12 cellular contexts compared by ENCODE assay signal in genomic region chr7:18499407-18500197, GRCh38. TPM values are rescaled to one million over a fixed set of nuclear protein-coding genes. Genes with fewer than 3 reads are reported as not detected.
DNase-seq lines count a peak whose midpoint lies in the region; ATAC-seq and TF ChIP-seq lines count a peak whose summit lies in the region.
"Had no signal": no experiment of that assay in that cellular context is flagged by ENCODE, and none has a peak within 500 bp of the region (broad histone marks: within the 10 kb centered on the region; RNA-seq: fewer than 3 reads in every experiment).

No MANE protein-coding gene starts in this region.

- no peak for TF ChIP-seq CTCF in epithelial cell of esophagus (IDR thresholded peaks at IDR 0.05; ENCODE audit: insufficient read depth, low read depth, low read length, missing control alignments)
- no peak for TF ChIP-seq CTCF in foreskin keratinocyte (conservative IDR thresholded peaks at IDR 0.05)

- H3K4me3 ChIP-seq in epithelial cell of esophagus (ENCODE audit: low read length) = no peak overlapping the region
- H3K4me3 ChIP-seq: SK-N-MC had no signal

- peaks cover 11% of the 10 kb centered on the region for H3K4me1 ChIP-seq in foreskin keratinocyte

- DNase-seq in NCI-H1417 (lab: John Stamatoyannopoulos, UW) = peak in 2 of 3 experiments; percentile 12 to 65
- no peak for DNase-seq in NCI-H1417 treated with DMSO at 0.1 percent for 48 hours (lab: John Stamatoyannopoulos, UW)
- peak; percentile 85 for DNase-seq in NCI-H69 (lab: John Stamatoyannopoulos, UW)
- peak; percentile 48 for DNase-seq in epithelial cell of esophagus (ENCODE audit: low read depth)
- DNase-seq in stimulated activated effector memory CD8-positive, alpha-beta T cell treated with anti-CD3 and anti-CD28 coated beads, Interleukin-12 subunit alpha, Interleukin-12 subunit beta, amount 100 ng/mL, for 72 hours (ENCODE audit: low spot score in 2 of 2) = no peak
- DNase-seq in mesenteric fat pad (ENCODE audit: low spot score) = no peak
- no peak for DNase-seq in foreskin keratinocyte
- DNase-seq: activated CD4-positive, alpha-beta T cell treated with anti-CD3 and anti-CD28 coated beads for 36 hours; Karpas-422 had no signal

- no peak for ATAC-seq in stimulated activated effector memory CD8-positive, alpha-beta T cell treated with anti-CD3 and anti-CD28 coated beads, Interleukin-12 subunit alpha, Interleukin-12 subunit beta, amount 100 ng/mL, for 72 hours
- ATAC-seq in GM21423 (IDR thresholded peaks at IDR 0.05; ENCODE audit: unreplicated experiment) (no peak), foreskin keratinocyte (no peak)
- ATAC-seq: activated CD4-positive, alpha-beta T cell treated with anti-CD3 and anti-CD28 coated beads for 36 hours had no signal

- no peak overlapping the region for H3K27ac Mint-ChIP-seq in stimulated activated effector memory CD8-positive, alpha-beta T cell treated with anti-CD3 and anti-CD28 coated beads, Interleukin-12 subunit alpha, Interleukin-12 subunit beta, amount 100 ng/mL, for 72 hours
- H3K27ac Mint-ChIP-seq: activated CD4-positive, alpha-beta T cell treated with anti-CD3 and anti-CD28 coated beads for 36 hours had no signal

- no peaks in the 10 kb centered on the region for H3K9me3 Mint-ChIP-seq in stimulated activated effector memory CD8-positive, alpha-beta T cell treated with anti-CD3 and anti-CD28 coated beads, Interleukin-12 subunit alpha, Interleukin-12 subunit beta, amount 100 ng/mL, for 72 hours

- peaks cover 22% of the 10 kb centered on the region for H3K4me1 Mint-ChIP-seq in stimulated activated effector memory CD8-positive, alpha-beta T cell treated with anti-CD3 and anti-CD28 coated beads, Interleukin-12 subunit alpha, Interleukin-12 subunit beta, amount 100 ng/mL, for 72 hours

- peak overlapping the region; percentile 6 for H3K4me3 Mint-ChIP-seq in stimulated activated effector memory CD8-positive, alpha-beta T cell treated with anti-CD3 and anti-CD28 coated beads, Interleukin-12 subunit alpha, Interleukin-12 subunit beta, amount 100 ng/mL, for 72 hours
- H3K4me3 Mint-ChIP-seq: activated CD4-positive, alpha-beta T cell treated with anti-CD3 and anti-CD28 coated beads for 36 hours had no signal

- H3K27ac ChIP-seq in foreskin keratinocyte = no peak overlapping the region
- H3K27ac ChIP-seq: 22Rv1, SK-N-MC had no signal

- H3K27me3 ChIP-seq in foreskin keratinocyte = no peaks in the 10 kb centered on the region

- H3K36me3 Mint-ChIP-seq in stimulated activated effector memory CD8-positive, alpha-beta T cell treated with anti-CD3 and anti-CD28 coated beads, Interleukin-12 subunit alpha, Interleukin-12 subunit beta, amount 100 ng/mL, for 72 hours = peaks cover 9% of the 10 kb centered on the region

RNA-seq across cellular contexts. Expression of gene HDAC9, which starts 4.1 kb away (rescaled TPM):
- 21.7 TPM for total RNA-seq in mesenteric fat pad
- 19.5 and 24.9 TPM in 2 replicates for total RNA-seq in foreskin keratinocyte
- 3.1 and 3.5 TPM in 2 replicates for polyA plus RNA-seq in foreskin keratinocyte

Comparison
In these comparisons a context has a peak if more than half of its experiments do, and no peak if none do; other contexts are left out.
1. DNase-seq: peak in NCI-H1417 (2 of 3), NCI-H69 (single experiment) and epithelial cell of esophagus (single experiment); none in NCI-H1417 treated with DMSO at 0.1 percent for 48 hours (single experiment), stimulated activated effector memory CD8-positive, alpha-beta T cell treated with anti-CD3 and anti-CD28 coated beads, Interleukin-12 subunit alpha, Interleukin-12 subunit beta, amount 100 ng/mL, for 72 hours (0 of 2), mesenteric fat pad (single experiment) and foreskin keratinocyte (0 of 2).